1 cellular context compared by ENCODE assay signal in genomic region chr2:68764781-68765385, GRCh38.
TF ChIP-seq lines count a peak whose summit lies in the region.

No MANE protein-coding gene starts in this region.

TF ChIP-seq in GM12878, 131 proteins besides CTCF, POLR2A, EP300 and RAD21:
- no peak for TF ChIP-seq USF2 (IDR thresholded peaks at IDR 0.05; ENCODE audit: borderline replicate concordance, low read depth, low read length)
- no peak for TF ChIP-seq SPI1 (IDR thresholded peaks at IDR 0.05; ENCODE audit: borderline replicate concordance, insufficient read depth, low read depth, low read length)
- TF ChIP-seq TARDBP (IDR thresholded peaks at IDR 0.05; ENCODE audit: borderline replicate concordance), result no peak
- TF ChIP-seq NBN (IDR thresholded peaks at IDR 0.05), result no peak
- no peak for TF ChIP-seq KLF5 (IDR thresholded peaks at IDR 0.05; ENCODE audit: partially characterized antibody)
- TF ChIP-seq ZNF24 (IDR thresholded peaks at IDR 0.05), result no peak
- no peak for TF ChIP-seq TCF12 (IDR thresholded peaks at IDR 0.05; ENCODE audit: low read depth, low read length)
- TF ChIP-seq MEF2B (IDR thresholded peaks at IDR 0.05; ENCODE audit: partially characterized antibody, poor library complexity, severe bottlenecking), result no peak
- no peak for TF ChIP-seq PML (IDR thresholded peaks at IDR 0.05; ENCODE audit: low read length)
